8 cellular contexts compared by ENCODE assay signal in genomic region chr1:15153842-15154479, GRCh38. TPM values are rescaled to one million over a fixed set of nuclear protein-coding genes. Genes with fewer than 3 reads are reported as not detected.
DNase-seq lines count a peak whose midpoint lies in the region; ATAC-seq, FAIRE-seq and TF ChIP-seq lines count a peak whose summit lies in the region.

No MANE protein-coding gene starts in this region.

- H3K4me3 Mint-ChIP-seq in MCF 10A (ENCODE audit: unreplicated experiment): peak overlapping the region; percentile 85

- no peaks in the 10 kb centered on the region for H3K9me3 Mint-ChIP-seq in MCF 10A (ENCODE audit: unreplicated experiment)

- H3K9ac ChIP-seq in skeletal muscle satellite cell (ENCODE audit: low read depth, low read length): peak overlapping the region; percentile 69

- peaks cover 17% of the 10 kb centered on the region for H3K4me1 Mint-ChIP-seq in MCF 10A (ENCODE audit: insufficient read depth, unreplicated experiment)

- DNase-seq in Ammon's horn (ENCODE audit: low spot score) (peak; percentile 32), GM12892 (ENCODE audit: insufficient read length) (peak; percentile 48), Panc1 (ENCODE audit: low read depth, low spot score) (no peak), MCF 10A (ENCODE audit: unreplicated experiment) (peak; percentile 65), iPS-NIHi7 (ENCODE audit: extremely low spot score) (peak; percentile 71)

- TF ChIP-seq CTCF in Panc1 (IDR thresholded peaks at IDR 0.05) (peak; percentile 94), MCF 10A (IDR thresholded peaks at IDR 0.05; ENCODE audit: unreplicated experiment) (peak; percentile 83)

- peaks cover 6% of the 10 kb centered on the region for H3K36me3 Mint-ChIP-seq in MCF 10A (ENCODE audit: insufficient read depth, unreplicated experiment)

- H3K36me3 ChIP-seq in Panc1 (ENCODE audit: control insufficient read depth, insufficient read depth, low read length) (no peaks in the 10 kb centered on the region), skeletal muscle satellite cell (ENCODE audit: insufficient read depth, low read length) (no peaks in the 10 kb centered on the region)

- in situ Hi-C loops in Panc1 (cut with HindIII; ENCODE audit: low pct_unique_long_range_greater_than_20kb, low sequenced_read_pairs): no loop called here

- intact Hi-C loops in Panc1 (cut with micrococcal nuclease; ENCODE audit: unreplicated experiment): loop anchor here (1.0 kb wide), 1 partner anchor 118 kb away; no protein-coding TSS in a partner anchor
- intact Hi-C loops in MCF 10A (cut with micrococcal nuclease): loop anchor here (5.0 kb wide), 1 partner anchor 278 kb away; no protein-coding TSS in a partner anchor

- FAIRE-seq in GM12892 (lab: Jason Lieb, UNC): no peak

- BruUV-seq in Panc1 (replicated peaks; lab: Mats Ljungman, UMichigan): no TSS peak
- no TSS peak for BruUV-seq in MCF 10A (replicated peaks; lab: Mats Ljungman, UMichigan)

- POLR2A ChIA-PET in Panc1 (lab: Charles Lee) (no interaction called here), MCF 10A (lab: Yijun Ruan, JAX) (interaction anchor here (0.6 to 2.9 kb wide), 6 partner anchors 15 to 464 kb away, joined by 3 to 20 read pairs (median 8); no protein-coding TSS in a partner anchor)

- CTCF ChIA-PET in Panc1 (lab: Charles Lee): interaction anchor here (0.7 kb wide), 1 partner anchor 38 kb away, joined by 3 read pairs; no protein-coding TSS in a partner anchor
- CTCF ChIA-PET in MCF 10A (lab: Yijun Ruan, JAX): interaction anchor here (0.6 to 5.2 kb wide), 5 partner anchors 11 to 180 kb away, joined by 3 to 67 read pairs (median 6); no protein-coding TSS in a partner anchor

- H3K27me3 Mint-ChIP-seq in MCF 10A (ENCODE audit: insufficient read depth, unreplicated experiment): no peaks in the 10 kb centered on the region

- ATAC-seq in Panc1: peak; percentile 68
- no peak for ATAC-seq in HG03175 (IDR thresholded peaks at IDR 0.05; ENCODE audit: unreplicated experiment)
- no peak for ATAC-seq in GM19395 (IDR thresholded peaks at IDR 0.05; ENCODE audit: unreplicated experiment)

- H3K27me3 ChIP-seq in Panc1 (ENCODE audit: control insufficient read depth, insufficient read depth, low read length) (no peaks in the 10 kb centered on the region), skeletal muscle satellite cell (ENCODE audit: control insufficient read depth, insufficient read depth, low read length) (peaks cover 32% of the 10 kb centered on the region)

- H3K4me1 ChIP-seq in Panc1 (ENCODE audit: control insufficient read depth, insufficient read depth, low read length) (peaks cover 38% of the 10 kb centered on the region), skeletal muscle satellite cell (ENCODE audit: control insufficient read depth, insufficient read depth, low read length) (peaks cover 28% of the 10 kb centered on the region)

- peak overlapping the region; percentile 85 for H3K27ac ChIP-seq in Panc1 (ENCODE audit: low read length)

- no peaks in the 10 kb centered on the region for H3K9me3 ChIP-seq in Panc1 (ENCODE audit: control insufficient read depth, insufficient read depth, low read depth, low read length)
- H3K9me3 ChIP-seq in skeletal muscle satellite cell (replicated peaks; ENCODE audit: low read length): no peaks in the 10 kb centered on the region

- H3K4me3 ChIP-seq in Panc1 (ENCODE audit: low read depth in 2 of 2, low read length in 2 of 2): peak overlapping the region; percentile 68 to 87
- H3K4me3 ChIP-seq in skeletal muscle satellite cell (ENCODE audit: low read length): peak overlapping the region; percentile 81

- H3K4me2 ChIP-seq in skeletal muscle satellite cell (ENCODE audit: low read length): peak overlapping the region; percentile 98

- no peak overlapping the region for H3K27ac Mint-ChIP-seq in MCF 10A (ENCODE audit: low read depth, unreplicated experiment)

- TF ChIP-seq POLR2A in GM12892 (IDR thresholded peaks at IDR 0.05; ENCODE audit: low read depth, low read length): no peak

RNA-seq across cellular contexts. Expression of gene TMEM51, which starts 0.4 kb away (rescaled TPM):
- 0.13 TPM for polyA plus RNA-seq in GM12892 (2012; ENCODE audit: missing spikeins)
- total RNA-seq in Panc1 (2021; ENCODE audit: unreplicated experiment) (25.8 TPM), MCF 10A (2022) (6.4 TPM in 2 replicates)
- 23.8 TPM for polyA plus RNA-seq in Panc1 (2012; ENCODE audit: insufficient read length)
- total RNA-seq in skeletal muscle satellite cell (2012; rRNA removed): 0.44 and 0.51 TPM in 2 replicates
